ENCODE assay signal across 11 cellular contexts in the genomic region with DNA sequence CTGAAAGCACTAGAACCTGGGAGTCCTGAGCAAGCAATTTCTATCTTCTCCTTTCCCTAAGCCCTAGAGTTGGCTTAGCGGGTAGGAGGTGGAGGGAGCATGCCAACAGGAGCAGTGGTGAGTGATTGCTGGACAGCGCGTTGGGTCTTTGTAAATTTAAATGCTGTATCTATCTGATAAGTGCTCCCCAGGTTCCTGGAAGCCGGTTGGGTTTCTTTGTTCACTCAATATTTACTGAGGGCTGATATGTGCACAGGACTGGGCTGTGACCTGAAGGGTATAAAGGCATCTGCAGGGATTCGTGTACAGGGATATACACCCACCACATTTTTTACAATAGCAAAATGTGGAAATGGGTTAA. TPM values are rescaled to one million over a fixed set of nuclear protein-coding genes. Genes with fewer than 3 reads are reported as not detected.
A peak's percentile ranks its signal among the peaks of the same experiment; 100 is the strongest.
DNase-seq lines count a peak whose midpoint lies in the region; ATAC-seq and TF ChIP-seq lines count a peak whose summit lies in the region.
"Had no signal": no experiment of that assay in that cellular context is flagged by ENCODE, and none has a peak within 500 bp of the region (broad histone marks: within the 10 kb centered on the region; RNA-seq: fewer than 3 reads in every experiment).

No MANE protein-coding gene starts in this region.

- H3K4me1 Mint-ChIP-seq in osteocyte (ENCODE audit: unreplicated experiment): peaks cover 25% of the 10 kb centered on the region

- H3K27me3 ChIP-seq in PC-9 (ENCODE audit: insufficient read depth, low read depth): no peaks in the 10 kb centered on the region

- peaks cover 17% of the 10 kb centered on the region for H3K4me1 ChIP-seq in PC-9 (replicated peaks; ENCODE audit: insufficient read depth)

- H4K20me1 ChIP-seq in PC-9 (ENCODE audit: insufficient read depth): peaks cover 7% of the 10 kb centered on the region; the same call in 1 of the 2 replicates

- peak; percentile 45 for DNase-seq in NCI-H82 (lab: John Stamatoyannopoulos, UW)
- no peak for DNase-seq in NCI-H82 treated with DMSO at 0.1 percent for 48 hours (lab: John Stamatoyannopoulos, UW; ENCODE audit: unreplicated experiment)
- no peak for DNase-seq in PC-9
- no peak for DNase-seq in fibroblast of mammary gland (ENCODE audit: low read depth)
- DNase-seq in osteocyte (ENCODE audit: extremely low spot score, unreplicated experiment): no peak
- DNase-seq in NCI-H1436 treated with DMSO at 0.1 percent for 48 hours (lab: John Stamatoyannopoulos, UW): no peak
- no peak for DNase-seq in NCI-H1436 (lab: John Stamatoyannopoulos, UW)
- DNase-seq: activated CD4-positive, CD25-positive, alpha-beta regulatory T cell; NCI-H748 treated with DMSO at 0.1 percent for 48 hours; spleen had no signal

- H2AFZ ChIP-seq in PC-9: no peak overlapping the region

- CTCF ChIA-PET in PC-9 (lab: Charles Lee): no interaction called here

- no peaks in the 10 kb centered on the region for H3K36me3 ChIP-seq in PC-9 (ENCODE audit: low read depth)
- H3K36me3 ChIP-seq: spleen had no signal

- H3K4me3 Mint-ChIP-seq in osteocyte (ENCODE audit: unreplicated experiment): peak overlapping the region; percentile 90

- peaks cover 65% of the 10 kb centered on the region for H3K79me2 ChIP-seq in PC-9 (ENCODE audit: low read depth)

- TF ChIP-seq CTCF in PC-9 (conservative IDR thresholded peaks at IDR 0.05) (no peak), fibroblast of mammary gland (conservative IDR thresholded peaks at IDR 0.05; ENCODE audit: control insufficient read depth, insufficient read depth, low read depth, low read length) (no peak), osteocyte (IDR thresholded peaks at IDR 0.05) (no peak)

- H3K4me3 ChIP-seq in PC-9: no peak overlapping the region; the same call in 1 of the 2 replicates
- peak overlapping the region; percentile 89 for H3K4me3 ChIP-seq in fibroblast of mammary gland (ENCODE audit: control insufficient read depth, low read depth, low read length)

- H3K27ac Mint-ChIP-seq in osteocyte (ENCODE audit: unreplicated experiment): no peak overlapping the region

- no peaks in the 10 kb centered on the region for H3K36me3 Mint-ChIP-seq in osteocyte (ENCODE audit: unreplicated experiment)

- H3K9me3 ChIP-seq in PC-9 (ENCODE audit: insufficient read depth, low read depth): no peaks in the 10 kb centered on the region
- H3K9me3 ChIP-seq: spleen had no signal

- no peaks in the 10 kb centered on the region for H3K9me2 ChIP-seq in PC-9 (ENCODE audit: insufficient read depth)

- no peak for ATAC-seq in HG03280 (IDR thresholded peaks at IDR 0.05; ENCODE audit: unreplicated experiment)

- no peak overlapping the region for H3K27ac ChIP-seq in PC-9

- H3F3A ChIP-seq in PC-9 (ENCODE audit: insufficient read depth, low read depth): peaks cover 4% of the 10 kb centered on the region; the same call in 1 of the 2 replicates

- POLR2A ChIA-PET in PC-9 (lab: Charles Lee; ENCODE audit: unreplicated experiment): no interaction called here

- H3K27me3 Mint-ChIP-seq in osteocyte (ENCODE audit: unreplicated experiment): no peaks in the 10 kb centered on the region

- no TSS peak for BruUV-seq in PC-9 (replicated peaks; lab: Mats Ljungman, UMichigan)

- no peaks in the 10 kb centered on the region for H3K9me3 Mint-ChIP-seq in osteocyte (ENCODE audit: unreplicated experiment)

- H3K4me2 ChIP-seq in PC-9: peak overlapping the region; percentile 89

- intact Hi-C loops in PC-9 (cut with micrococcal nuclease; ENCODE audit: unreplicated experiment): no loop called here

RNA-seq across cellular contexts. Expression of gene PDIA5, which starts 2.2 kb away (rescaled TPM):
- 31.7 and 32.1 TPM in 2 replicates for total RNA-seq in PC-9 (2021)
- total RNA-seq in osteocyte: 35.5 and 39.7 TPM in 2 replicates

RNA-seq across cellular contexts. Expression of gene SEMA5B, which starts 41.4 kb away (rescaled TPM):
- total RNA-seq in PC-9 (2021) (not detected in 2 replicates), osteocyte (1.3 TPM in 2 replicates)
